1 cellular context compared by ENCODE assay signal in genomic region chr10:119538632-119539358, GRCh38.
A peak's percentile ranks its signal among the peaks of the same experiment; 100 is the strongest.
TF ChIP-seq lines count a peak whose summit lies in the region.

No MANE protein-coding gene starts in this region.

TF ChIP-seq in K562, 482 proteins besides CTCF, POLR2A, EP300 and RAD21 (continues in another document):
- TF ChIP-seq NR3C1 (CRISPR knock-in tag; IDR thresholded peaks at IDR 0.05), result no peak
- TF ChIP-seq PKNOX1 (IDR thresholded peaks at IDR 0.05), result peak; percentile 74
- TF ChIP-seq ZNF592 (IDR thresholded peaks at IDR 0.05), result peak; percentile 62
- peak; percentile 29; the same call in 1 of the 2 replicates for TF ChIP-seq ZFX (CRISPR knock-in tag; IDR thresholded peaks at IDR 0.05)
- peak; percentile 24 for TF ChIP-seq RBBP5 (IDR thresholded peaks at IDR 0.05; ENCODE audit: borderline replicate concordance, insufficient read depth, low read length, poor library complexity, severe bottlenecking)
- peak; percentile 67; the same call in 1 of the 2 replicates for TF ChIP-seq ETS1 (conservative IDR thresholded peaks at IDR 0.05; ENCODE audit: control insufficient read depth, low read depth, low read length)
- 0 out of 4 replicates have a peak, but pooled peaks of 1 of the 2 experiments have one; percentile 42 for TF ChIP-seq BCLAF1 (IDR thresholded peaks at IDR 0.05; ENCODE audit: borderline replicate concordance in 1 of 2, control insufficient read depth in 1 of 2, low read depth in 2 of 2, low read length in 1 of 2)
- peak; percentile 73 for TF ChIP-seq MEIS2 (IDR thresholded peaks at IDR 0.05; ENCODE audit: partially characterized antibody)
- no peak for TF ChIP-seq BDP1 (IDR thresholded peaks at IDR 0.05; ENCODE audit: insufficient read depth, insufficient read length)
- 0 out of 2 replicates have a peak, but pooled peaks have one; percentile 24 for TF ChIP-seq SMARCE1 (IDR thresholded peaks at IDR 0.05)
- peak; percentile 26; the same call in 1 of the 2 replicates for TF ChIP-seq SPI1 (IDR thresholded peaks at IDR 0.05; ENCODE audit: borderline replicate concordance, low read depth, low read length)
- peak; percentile 80 for TF ChIP-seq TCF3 (CRISPR knock-in tag; IDR thresholded peaks at IDR 0.05)
- TF ChIP-seq NFIC (IDR thresholded peaks at IDR 0.05), result peak; percentile 28; the same call in 1 of the 2 replicates
- TF ChIP-seq ZNF584 (CRISPR knock-in tag; IDR thresholded peaks at IDR 0.05; ENCODE audit: low read depth), result 0 out of 2 replicates have a peak, but pooled peaks have one; percentile 47
- no peak for TF ChIP-seq GABPB2 (CRISPR knock-in tag; conservative IDR thresholded peaks at IDR 0.05)
- TF ChIP-seq, protein P1, sequence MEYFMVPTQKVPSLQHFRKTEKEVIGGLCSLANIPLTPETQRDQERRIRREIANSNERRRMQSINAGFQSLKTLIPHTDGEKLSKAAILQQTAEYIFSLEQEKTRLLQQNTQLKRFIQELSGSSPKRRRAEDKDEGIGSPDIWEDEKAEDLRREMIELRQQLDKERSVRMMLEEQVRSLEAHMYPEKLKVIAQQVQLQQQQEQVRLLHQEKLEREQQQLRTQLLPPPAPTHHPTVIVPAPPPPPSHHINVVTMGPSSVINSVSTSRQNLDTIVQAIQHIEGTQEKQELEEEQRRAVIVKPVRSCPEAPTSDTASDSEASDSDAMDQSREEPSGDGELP (CRISPR knock-in tag; IDR thresholded peaks at IDR 0.05; ENCODE audit: borderline replicate concordance), result peak; percentile 42; the same call in 1 of the 2 replicates
- 0 out of 2 replicates have a peak, but pooled peaks have one; percentile 59 for TF ChIP-seq SMAD4 (CRISPR knock-in tag; conservative IDR thresholded peaks at IDR 0.05)
- peak in 1 of 2 experiments; percentile 16; a peak in 1 of 4 replicates for TF ChIP-seq SIN3A (IDR thresholded peaks at IDR 0.05; ENCODE audit: borderline replicate concordance in 2 of 2, control insufficient read depth in 1 of 2, low read depth in 2 of 2, low read length in 2 of 2)
- TF ChIP-seq MTA2 (IDR thresholded peaks at IDR 0.05; ENCODE audit: low read depth), result peak; percentile 42; the same call in 1 of the 2 replicates
- no peak for TF ChIP-seq SIX5 (IDR thresholded peaks at IDR 0.05; ENCODE audit: borderline replicate concordance in 1 of 2, insufficient read depth in 1 of 2, low read depth in 1 of 2, low read length in 2 of 2)
- peak; percentile 28 for TF ChIP-seq CCNT2 (IDR thresholded peaks at IDR 0.05; ENCODE audit: borderline replicate concordance, extremely low read depth, insufficient read length, low read depth, low read length)
- peak; percentile 29 for TF ChIP-seq TBP (optimal IDR thresholded peaks at IDR 0.05; ENCODE audit: low read depth, low read length)
- TF ChIP-seq SMARCA4 (IDR thresholded peaks at IDR 0.05), result peak; percentile 51
- TF ChIP-seq CBFA2T3 (IDR thresholded peaks at IDR 0.05), result peak; percentile 91
- TF ChIP-seq BCOR (IDR thresholded peaks at IDR 0.05), result 0 out of 2 replicates have a peak, but pooled peaks have one; percentile 8
- peak; percentile 73; the same call in 1 of the 2 replicates for TF ChIP-seq ZBTB7A (IDR thresholded peaks at IDR 0.05; ENCODE audit: borderline replicate concordance, control insufficient read depth, low read depth, low read length)
- no peak for TF ChIP-seq NFXL1 (CRISPR knock-in tag; IDR thresholded peaks at IDR 0.05)
- no peak for TF ChIP-seq SFPQ (IDR thresholded peaks at IDR 0.05; ENCODE audit: low read depth, low read length)
- peak; percentile 36; the same call in 1 of the 2 replicates for TF ChIP-seq ETV1 (tag; conservative IDR thresholded peaks at IDR 0.05; ENCODE audit: low read depth)
- TF ChIP-seq, protein P2, sequence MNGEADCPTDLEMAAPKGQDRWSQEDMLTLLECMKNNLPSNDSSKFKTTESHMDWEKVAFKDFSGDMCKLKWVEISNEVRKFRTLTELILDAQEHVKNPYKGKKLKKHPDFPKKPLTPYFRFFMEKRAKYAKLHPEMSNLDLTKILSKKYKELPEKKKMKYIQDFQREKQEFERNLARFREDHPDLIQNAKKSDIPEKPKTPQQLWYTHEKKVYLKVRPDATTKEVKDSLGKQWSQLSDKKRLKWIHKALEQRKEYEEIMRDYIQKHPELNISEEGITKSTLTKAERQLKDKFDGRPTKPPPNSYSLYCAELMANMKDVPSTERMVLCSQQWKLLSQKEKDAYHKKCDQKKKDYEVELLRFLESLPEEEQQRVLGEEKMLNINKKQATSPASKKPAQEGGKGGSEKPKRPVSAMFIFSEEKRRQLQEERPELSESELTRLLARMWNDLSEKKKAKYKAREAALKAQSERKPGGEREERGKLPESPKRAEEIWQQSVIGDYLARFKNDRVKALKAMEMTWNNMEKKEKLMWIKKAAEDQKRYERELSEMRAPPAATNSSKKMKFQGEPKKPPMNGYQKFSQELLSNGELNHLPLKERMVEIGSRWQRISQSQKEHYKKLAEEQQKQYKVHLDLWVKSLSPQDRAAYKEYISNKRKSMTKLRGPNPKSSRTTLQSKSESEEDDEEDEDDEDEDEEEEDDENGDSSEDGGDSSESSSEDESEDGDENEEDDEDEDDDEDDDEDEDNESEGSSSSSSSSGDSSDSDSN (IDR thresholded peaks at IDR 0.05; ENCODE audit: borderline replicate concordance in 1 of 2, low read depth in 2 of 2, low read length in 2 of 2), result peak; percentile 90 to 97; a peak in 3 of 4 replicates
- 0 out of 2 replicates have a peak, but pooled peaks have one; percentile 38 for TF ChIP-seq CXXC5 (CRISPR knock-in tag; IDR thresholded peaks at IDR 0.05)
- no peak for TF ChIP-seq FOXJ3 (CRISPR knock-in tag; IDR thresholded peaks at IDR 0.05)
- TF ChIP-seq PML (IDR thresholded peaks at IDR 0.05; ENCODE audit: low read length), result 0 out of 2 replicates have a peak, but pooled peaks have one; percentile 22
- peak; percentile 70 for TF ChIP-seq TAL1 (IDR thresholded peaks at IDR 0.05)
- TF ChIP-seq, protein P3, sequence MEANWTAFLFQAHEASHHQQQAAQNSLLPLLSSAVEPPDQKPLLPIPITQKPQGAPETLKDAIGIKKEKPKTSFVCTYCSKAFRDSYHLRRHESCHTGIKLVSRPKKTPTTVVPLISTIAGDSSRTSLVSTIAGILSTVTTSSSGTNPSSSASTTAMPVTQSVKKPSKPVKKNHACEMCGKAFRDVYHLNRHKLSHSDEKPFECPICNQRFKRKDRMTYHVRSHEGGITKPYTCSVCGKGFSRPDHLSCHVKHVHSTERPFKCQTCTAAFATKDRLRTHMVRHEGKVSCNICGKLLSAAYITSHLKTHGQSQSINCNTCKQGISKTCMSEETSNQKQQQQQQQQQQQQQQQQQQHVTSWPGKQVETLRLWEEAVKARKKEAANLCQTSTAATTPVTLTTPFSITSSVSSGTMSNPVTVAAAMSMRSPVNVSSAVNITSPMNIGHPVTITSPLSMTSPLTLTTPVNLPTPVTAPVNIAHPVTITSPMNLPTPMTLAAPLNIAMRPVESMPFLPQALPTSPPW (CRISPR knock-in tag; IDR thresholded peaks at IDR 0.05), result peak; percentile 50; the same call in 1 of the 2 replicates
- TF ChIP-seq POLR2AphosphoS5 (IDR thresholded peaks at IDR 0.05; ENCODE audit: control insufficient read depth, insufficient read depth, low read depth, low read length), result peak; percentile 58; the same call in 1 of the 2 replicates
- TF ChIP-seq ZNF263 (CRISPR knock-in tag; IDR thresholded peaks at IDR 0.05; ENCODE audit: borderline replicate concordance), result peak; percentile 40; the same call in 1 of the 2 replicates
- TF ChIP-seq EZH2 (IDR thresholded peaks at IDR 0.05; ENCODE audit: borderline replicate concordance, low read depth, low read length), result no peak
- 0 out of 4 replicates have a peak, but pooled peaks of 1 of the 2 experiments have one; percentile 29 for TF ChIP-seq MNT (conservative IDR thresholded peaks at IDR 0.05)
